Comparison of ENCODE assay signal across 28 cellular contexts in genomic region chr14:41461380-41461779, GRCh38.
"Had no signal": no experiment of that assay in that cellular context is flagged by ENCODE, and none has a peak within 500 bp of the region (broad histone marks: within the 10 kb centered on the region; RNA-seq: fewer than 3 reads in every experiment).

No MANE protein-coding gene starts in this region.

- H3K9me3 ChIP-seq: colonic mucosa, esophagus muscularis mucosa, esophagus squamous epithelium, gastrocnemius medialis, gastroesophageal sphincter, heart left ventricle, heart right ventricle had no signal

- DNase-seq: colonic mucosa; cortex of kidney; dermis blood vessel endothelial cell; dorsolateral prefrontal cortex; effector CD4-positive, alpha-beta T cell; effector CD8-positive, alpha-beta T cell; effector memory CD4-positive, alpha-beta T cell; effector memory CD8-positive, alpha-beta T cell; endodermal cell; erythroblast; esophagus squamous epithelium; foreskin fibroblast; foreskin keratinocyte; foreskin melanocyte; gastrocnemius medialis; glutamatergic neuron; head of caudate nucleus; heart left ventricle; heart right ventricle had no signal

- H3K36me3 ChIP-seq: colonic mucosa, esophagus muscularis mucosa, esophagus squamous epithelium, gastrocnemius medialis, gastroesophageal sphincter, heart left ventricle, heart right ventricle had no signal

- H3K4me1 ChIP-seq: colonic mucosa, esophagus muscularis mucosa, esophagus squamous epithelium, foreskin keratinocyte, gastrocnemius medialis, gastroesophageal sphincter, heart left ventricle, heart right ventricle had no signal

- H3K27ac ChIP-seq: colonic mucosa, coronary artery, dorsolateral prefrontal cortex, epithelial cell of prostate, esophagus muscularis mucosa, esophagus squamous epithelium, foreskin keratinocyte, gastrocnemius medialis, gastroesophageal sphincter, heart left ventricle, heart right ventricle had no signal

- FAIRE-seq: colon, endometrium, endothelial cell of umbilical vein, frontal cortex had no signal

- ATAC-seq: effector memory CD8-positive, alpha-beta T cell; esophagus mucosa; foreskin keratinocyte; gastrocnemius medialis; gastroesophageal sphincter; heart left ventricle; heart right ventricle had no signal

- H3K4me3 ChIP-seq: colonic mucosa, coronary artery, dorsolateral prefrontal cortex, esophagus muscularis mucosa, esophagus squamous epithelium, gastrocnemius medialis, gastroesophageal sphincter, heart left ventricle, heart right ventricle had no signal

- H3K27me3 ChIP-seq: colonic mucosa, dorsolateral prefrontal cortex, esophagus muscularis mucosa, esophagus squamous epithelium, foreskin keratinocyte, gastrocnemius medialis, gastroesophageal sphincter, heart left ventricle, heart right ventricle had no signal
